In genomic region chr11:118215262-118215661, GRCh38 we compare ENCODE assay signal across 1 cellular context.
TF ChIP-seq lines count a peak whose summit lies in the region.

No MANE protein-coding gene starts in this region.

TF ChIP-seq in HepG2, 621 proteins besides CTCF, POLR2A, EP300 and RAD21:
- TF ChIP-seq DBP (CRISPR knock-in tag; IDR thresholded peaks at IDR 0.05; ENCODE audit: not compliant biosample characterization) (no peak), ZNF543 (CRISPR knock-in tag; IDR thresholded peaks at IDR 0.05) (no peak), KLF6 (CRISPR knock-in tag; IDR thresholded peaks at IDR 0.05) (no peak), TFAP4 (IDR thresholded peaks at IDR 0.05; ENCODE audit: borderline replicate concordance, low read depth) (no peak), MLX (CRISPR knock-in tag; IDR thresholded peaks at IDR 0.05) (no peak), ZNF460 (CRISPR knock-in tag; IDR thresholded peaks at IDR 0.05; ENCODE audit: borderline replicate concordance) (no peak), HIVEP1 (CRISPR knock-in tag; IDR thresholded peaks at IDR 0.05) (no peak), REL (CRISPR knock-in tag; conservative IDR thresholded peaks at IDR 0.05) (no peak), SNAPC4 (CRISPR knock-in tag; IDR thresholded peaks at IDR 0.05) (no peak), MTA3 (CRISPR knock-in tag; IDR thresholded peaks at IDR 0.05) (no peak), GATAD1 (CRISPR knock-in tag; IDR thresholded peaks at IDR 0.05) (no peak), ZSCAN21 (CRISPR knock-in tag; IDR thresholded peaks at IDR 0.05; ENCODE audit: borderline replicate concordance) (no peak), ZNF558 (CRISPR knock-in tag; IDR thresholded peaks at IDR 0.05; ENCODE audit: borderline replicate concordance) (no peak), RXRB (CRISPR knock-in tag; IDR thresholded peaks at IDR 0.05; ENCODE audit: borderline replicate concordance) (no peak)
